In genomic region chr19:49327878-49328544, GRCh38 we compare ENCODE assay signal across 8 cellular contexts. TPM values are rescaled to one million over a fixed set of nuclear protein-coding genes. Genes with fewer than 3 reads are reported as not detected.
A peak's percentile ranks its signal among the peaks of the same experiment; 100 is the strongest.
DNase-seq lines count a peak whose midpoint lies in the region; ATAC-seq and TF ChIP-seq lines count a peak whose summit lies in the region.

No MANE protein-coding gene starts in this region.

- H3K27ac Mint-ChIP-seq in natural killer cell = peak overlapping the region; percentile 4 to 42

- peaks cover 32 to 47% of the 10 kb centered on the region in 2 donors for H3K4me1 Mint-ChIP-seq in natural killer cell

- H3K4me3 ChIP-seq in AG04449 (ENCODE audit: low read depth, low read length) = no peak overlapping the region

- no peaks in the 10 kb centered on the region for H3K27me3 Mint-ChIP-seq in natural killer cell (ENCODE audit: low read depth in 2 of 2)

- peaks cover 8% of the 10 kb centered on the region for H3K36me3 Mint-ChIP-seq in natural killer cell

- POLR2A ChIA-PET in AG04449 (lab: Yijun Ruan, JAX) = no interaction called here

- no peaks in the 10 kb centered on the region for H3K9me3 Mint-ChIP-seq in natural killer cell

- intact Hi-C loops in natural killer cell (cut with micrococcal nuclease) = no loop called here

- peak; percentile 46 for TF ChIP-seq CTCF in AG04449 (IDR thresholded peaks at IDR 0.05; ENCODE audit: insufficient read depth, low read length, missing control alignments)
- peak; percentile 25 for TF ChIP-seq CTCF in GM20000 (IDR thresholded peaks at IDR 0.05; ENCODE audit: extremely low read depth, missing control alignments)
- TF ChIP-seq CTCF in natural killer cell (IDR thresholded peaks at IDR 0.05) = peak; percentile 80

- CTCF ChIA-PET in AG04449 (lab: Yijun Ruan, JAX) = interaction anchor here (0.6 to 2.8 kb wide), 19 partner anchors 10 to 103 kb away, joined by 3 to 15 read pairs (median 5); no protein-coding TSS in a partner anchor

- DNase-seq in AG04449 (ENCODE audit: low read depth, low spot score) = no peak
- DNase-seq in GM20000 (ENCODE audit: low spot score) = peak; percentile 69
- DNase-seq in SW480 (ENCODE audit: low spot score) = peak; percentile 51
- peak; percentile 28 for DNase-seq in central memory CD4-positive, alpha-beta T cell
- no peak for DNase-seq in natural killer cell
- no peak for DNase-seq in retina
- DNase-seq in GM19240 (ENCODE audit: insufficient read length, low spot score) = no peak
- DNase-seq in NCI-H2171 (lab: John Stamatoyannopoulos, UW) = no peak

- no peak overlapping the region for H3K4me3 Mint-ChIP-seq in natural killer cell

- ATAC-seq in natural killer cell = peak; percentile 70 to 75 (median 72)

RNA-seq across cellular contexts. Expression of gene SLC6A16, which starts 3.0 kb away (rescaled TPM):
- total RNA-seq in natural killer cell = 10 to 100 TPM in 2 of 3 donors, 1 to 10 TPM in 1; 7.2 to 11.5 (median 10.8) TPM

RNA-seq across cellular contexts. Expression of gene CD37, which starts 7.2 kb away (rescaled TPM):
- 100 to 1,000 TPM; 322 to 392 (median 359) TPM for total RNA-seq in natural killer cell

RNA-seq across cellular contexts. Expression of gene TEAD2, which starts 34.2 kb away (rescaled TPM):
- total RNA-seq in natural killer cell = not detected

RNA-seq across cellular contexts. Expression of gene DKKL1, which starts 35.7 kb away (rescaled TPM):
- not detected for total RNA-seq in natural killer cell

Comparison
In these comparisons a context has a peak if more than half of its experiments do, and no peak if none do; other contexts are left out.
1. DNase-seq: peak in GM20000 (single experiment), SW480 (single experiment) and central memory CD4-positive, alpha-beta T cell (single experiment); none in AG04449 (single experiment), natural killer cell (single experiment), retina (single experiment), GM19240 (single experiment) and NCI-H2171 (single experiment).
2. CTCF ChIP-seq: peak in every context shown above with its lines; median percentile 80 in natural killer cell; 46 in AG04449; 25 in GM20000.